Comparison of ENCODE assay signal across 2 cellular contexts in genomic region chr10:91552260-91552659, GRCh38.
TF ChIP-seq lines count a peak whose summit lies in the region.

No MANE protein-coding gene starts in this region.

TF ChIP-seq in IMR-90, 13 proteins besides CTCF, POLR2A, EP300 and RAD21:
- TF ChIP-seq BHLHE40 (IDR thresholded peaks at IDR 0.05; ENCODE audit: low read depth, low read length) (no peak), FOS (IDR thresholded peaks at IDR 0.05; ENCODE audit: low read depth, low read length) (no peak), NFE2L2 (IDR thresholded peaks at IDR 0.05; ENCODE audit: low read depth, low read length) (no peak), RCOR1 (IDR thresholded peaks at IDR 0.05; ENCODE audit: insufficient replicate concordance, low read length) (no peak), CEBPB (IDR thresholded peaks at IDR 0.05; ENCODE audit: low read depth, low read length) (no peak), SMC3 (IDR thresholded peaks at IDR 0.05; ENCODE audit: low read depth, low read length) (no peak), USF2 (IDR thresholded peaks at IDR 0.05; ENCODE audit: low read depth, low read length) (no peak), MAZ (IDR thresholded peaks at IDR 0.05; ENCODE audit: borderline replicate concordance, low read depth, low read length) (no peak), RFX5 (IDR thresholded peaks at IDR 0.05; ENCODE audit: low read depth, low read length) (no peak), MAFK (IDR thresholded peaks at IDR 0.05; ENCODE audit: low read depth, low read length) (no peak), MXI1 (IDR thresholded peaks at IDR 0.05; ENCODE audit: borderline replicate concordance, low read depth, low read length) (no peak), CHD1 (IDR thresholded peaks at IDR 0.05; ENCODE audit: low read depth, low read length) (no peak), ELK1 (IDR thresholded peaks at IDR 0.05; ENCODE audit: borderline replicate concordance, low read depth, low read length) (no peak)

TF ChIP-seq in HepG2, 621 proteins besides CTCF, POLR2A, EP300 and RAD21:
- TF ChIP-seq ZNF816 (CRISPR knock-in tag; IDR thresholded peaks at IDR 0.05; ENCODE audit: borderline replicate concordance) (no peak), SALL2 (CRISPR knock-in tag; IDR thresholded peaks at IDR 0.05) (no peak), TEAD3 (CRISPR knock-in tag; optimal IDR thresholded peaks at IDR 0.05; ENCODE audit: borderline replicate concordance) (no peak), ZC3H13 (CRISPR knock-in tag; IDR thresholded peaks at IDR 0.05) (0 out of 2 replicates have a peak, but pooled peaks have one; percentile 4), ZNF512 (CRISPR knock-in tag; IDR thresholded peaks at IDR 0.05) (0 out of 2 replicates have a peak, but pooled peaks have one; percentile 38), HNRNPK (IDR thresholded peaks at IDR 0.05; ENCODE audit: low read depth, low read length, poor library complexity, severe bottlenecking) (peak; percentile 47)
